Comparison of ENCODE assay signal across 21 cellular contexts in the genomic region with DNA sequence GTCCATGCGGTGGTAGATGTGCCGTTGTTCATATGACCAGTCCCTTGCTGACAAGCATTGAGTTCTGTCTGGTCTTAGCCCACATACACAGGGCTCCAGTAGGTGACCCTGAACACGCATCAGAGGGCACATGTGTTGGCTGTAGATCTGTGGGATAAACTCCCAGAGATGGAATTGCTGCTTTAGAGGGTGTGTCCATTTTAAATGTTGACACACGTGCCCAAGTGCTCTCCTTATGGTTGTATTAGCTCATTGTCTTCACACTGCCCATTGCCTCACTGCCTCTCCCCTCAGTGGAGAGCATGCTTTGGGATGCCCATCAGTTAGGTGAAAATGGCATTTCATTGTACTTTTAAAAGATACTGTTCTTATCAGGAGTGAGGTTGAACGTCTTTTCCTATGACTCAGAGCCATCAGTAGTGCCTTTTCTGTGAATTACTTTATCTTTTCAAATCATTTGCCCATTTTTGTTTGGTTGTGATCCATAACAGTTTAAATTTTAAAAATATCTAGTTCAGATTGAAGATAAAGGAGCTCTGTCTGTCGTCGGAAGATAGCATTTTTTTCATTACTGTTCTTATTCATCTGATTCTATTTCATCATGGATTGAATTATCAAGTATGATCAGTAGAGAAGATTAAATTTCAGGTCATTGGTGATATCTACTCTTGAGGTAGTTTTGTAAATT.
DNase-seq lines count a peak whose midpoint lies in the region; ATAC-seq lines count a peak whose summit lies in the region.
"Had no signal": no experiment of that assay in that cellular context is flagged by ENCODE, and none has a peak within 500 bp of the region (broad histone marks: within the 10 kb centered on the region; RNA-seq: fewer than 3 reads in every experiment).

No MANE protein-coding gene starts in this region.

- peaks cover 7% of the 10 kb centered on the region for H3K36me3 Mint-ChIP-seq in activated T-helper 2 cell treated with anti-CD3 and anti-CD28 coated beads, Interferon-gamma antibody, Interleukin-2, Interleukin-4, amounts not matched to agents 10 μg/mL and 5 μg/mL and 100 μg/mL, durations not matched to agents 14 hours and 24 hours and 36 hours (ENCODE audit: low read depth)
- H3K36me3 Mint-ChIP-seq: CD8-positive, alpha-beta memory T cell had no signal

- no CpG with 5 or more reads among the region's 7 CpGs for WGBS in mesendoderm (ENCODE audit: extremely low coverage, insufficient coverage, low lambda C conversion rate)

- peak; percentile 16 for DNase-seq in NCI-H2029 (lab: John Stamatoyannopoulos, UW)
- DNase-seq in NCI-H2029 treated with DMSO at 0.1 percent for 48 hours (lab: John Stamatoyannopoulos, UW): no peak
- peak; percentile 9 for DNase-seq in NCI-H69 (lab: John Stamatoyannopoulos, UW)
- no peak for DNase-seq in activated T-helper 2 cell treated with anti-CD3 and anti-CD28 coated beads, Interferon-gamma antibody, Interleukin-2, Interleukin-4, amounts not matched to agents 10 μg/mL and 5 μg/mL and 100 μg/mL, durations not matched to agents 14 hours and 24 hours and 36 hours (ENCODE audit: low spot score)
- DNase-seq in mesenteric fat pad (ENCODE audit: low spot score): peak; percentile 47
- DNase-seq in activated CD4-positive, CD25-positive, alpha-beta regulatory T cell treated with anti-CD3 and anti-CD28 coated beads, Interleukin-2, amount 50 U/mL, for 72 hours: no peak
- DNase-seq in mesendoderm: no peak
- DNase-seq: CD8-positive, alpha-beta memory T cell; GDM1; HCEC 1CT; MV-4-11; NCI-H1436; NCI-H2081 treated with DMSO at 0.1 percent for 48 hours; NCI-H524 treated with DMSO at 0.1 percent for 48 hours; NK-92 treated with Interleukin-12 subunit alpha and Interleukin-12 subunit beta, amount 100 ng/mL, for 24 hours; SHP77 had no signal

- H3K4me1 Mint-ChIP-seq in activated T-helper 2 cell treated with anti-CD3 and anti-CD28 coated beads, Interferon-gamma antibody, Interleukin-2, Interleukin-4, amounts not matched to agents 10 μg/mL and 5 μg/mL and 100 μg/mL, durations not matched to agents 14 hours and 24 hours and 36 hours (ENCODE audit: low read depth): peaks cover 70% of the 10 kb centered on the region
- H3K4me1 Mint-ChIP-seq: CD8-positive, alpha-beta memory T cell had no signal

- H2AK5ac ChIP-seq in mesendoderm (ENCODE audit: low read length): no peak overlapping the region

- intact Hi-C loops in activated T-helper 2 cell treated with anti-CD3 and anti-CD28 coated beads, Interferon-gamma antibody, Interleukin-2, Interleukin-4, amounts not matched to agents 10 μg/mL and 5 μg/mL and 100 μg/mL, durations not matched to agents 14 hours and 24 hours and 36 hours (cut with micrococcal nuclease): loop anchor here (1.0 to 5.0 kb wide), 4 partner anchors 24 to 167 kb away; partner anchors contain the start of genes CHDH, IL17RB and SELENOK

- no peak overlapping the region for H3K4ac ChIP-seq in mesendoderm (ENCODE audit: low read depth, low read length)

- H4K8ac ChIP-seq in mesendoderm (ENCODE audit: low read depth, low read length): no peak overlapping the region

- H2BK120ac ChIP-seq in mesendoderm (ENCODE audit: low read depth, low read length): no peak overlapping the region

- peak overlapping the region; percentile 35 for H3K4me3 Mint-ChIP-seq in activated T-helper 2 cell treated with anti-CD3 and anti-CD28 coated beads, Interferon-gamma antibody, Interleukin-2, Interleukin-4, amounts not matched to agents 10 μg/mL and 5 μg/mL and 100 μg/mL, durations not matched to agents 14 hours and 24 hours and 36 hours (ENCODE audit: low read depth)
- H3K4me3 Mint-ChIP-seq: CD8-positive, alpha-beta memory T cell had no signal

- no peaks in the 10 kb centered on the region for H3K9me3 Mint-ChIP-seq in activated T-helper 2 cell treated with anti-CD3 and anti-CD28 coated beads, Interferon-gamma antibody, Interleukin-2, Interleukin-4, amounts not matched to agents 10 μg/mL and 5 μg/mL and 100 μg/mL, durations not matched to agents 14 hours and 24 hours and 36 hours
- H3K9me3 Mint-ChIP-seq: CD8-positive, alpha-beta memory T cell had no signal

- H2BK15ac ChIP-seq in mesendoderm (replicated peaks; ENCODE audit: low read depth): no peak overlapping the region

- H3K23ac ChIP-seq in mesendoderm (ENCODE audit: low read length): no peak overlapping the region

- no peak overlapping the region for H3K18ac ChIP-seq in mesendoderm (ENCODE audit: low read length)

- H3K27me3 ChIP-seq in mesendoderm (ENCODE audit: insufficient read depth, low read length, poor library complexity): no peaks in the 10 kb centered on the region
- H3K27me3 ChIP-seq: BLaER1 treated with 17β-estradiol and CSF1 and Interleukin-3, amounts not matched to agents 10 nM and 100 nM had no signal

- ATAC-seq in HG03139 (IDR thresholded peaks at IDR 0.05; ENCODE audit: unreplicated experiment): no peak
- ATAC-seq: GM12878 had no signal

- no peaks in the 10 kb centered on the region for H3K79me2 ChIP-seq in mesendoderm (ENCODE audit: control insufficient read depth, insufficient read depth, low read length)

- no peak overlapping the region for H3K4me3 ChIP-seq in mesendoderm (ENCODE audit: low read length)
- H3K4me3 ChIP-seq: BLaER1 treated with 17β-estradiol and CSF1 and Interleukin-3, amounts not matched to agents 10 nM and 100 nM; GM12878; GM23248 had no signal

- H3K27ac ChIP-seq in mesendoderm (ENCODE audit: low read depth, low read length): no peak overlapping the region
- H3K27ac ChIP-seq: BLaER1 treated with 17β-estradiol and CSF1 and Interleukin-3, amounts not matched to agents 10 nM and 100 nM; GM23248; HL-60 had no signal

- no peaks in the 10 kb centered on the region for H3K4me1 ChIP-seq in mesendoderm (ENCODE audit: control insufficient read depth, low read depth, low read length)

- no peaks in the 10 kb centered on the region for H3K36me3 ChIP-seq in mesendoderm (ENCODE audit: control insufficient read depth, insufficient read depth, low read length)
- H3K36me3 ChIP-seq: BLaER1 treated with 17β-estradiol and CSF1 and Interleukin-3, amounts not matched to agents 10 nM and 100 nM had no signal

- no peak overlapping the region for H3K9ac ChIP-seq in mesendoderm (ENCODE audit: low read length)
- H3K9ac ChIP-seq: BLaER1 treated with 17β-estradiol and CSF1 and Interleukin-3, amounts not matched to agents 10 nM and 100 nM; GM23248 had no signal

- H2BK5ac ChIP-seq in mesendoderm (ENCODE audit: low read length): no peak overlapping the region

- peak overlapping the region; percentile 95 for H3K27ac Mint-ChIP-seq in activated T-helper 2 cell treated with anti-CD3 and anti-CD28 coated beads, Interferon-gamma antibody, Interleukin-2, Interleukin-4, amounts not matched to agents 10 μg/mL and 5 μg/mL and 100 μg/mL, durations not matched to agents 14 hours and 24 hours and 36 hours
- H3K27ac Mint-ChIP-seq: CD8-positive, alpha-beta memory T cell had no signal

- H3K56ac ChIP-seq in mesendoderm (ENCODE audit: low read length): no peak overlapping the region

- H3K4me2 ChIP-seq in mesendoderm (ENCODE audit: low read length): no peak overlapping the region
- H3K4me2 ChIP-seq: BLaER1 treated with 17β-estradiol and CSF1 and Interleukin-3, amounts not matched to agents 10 nM and 100 nM had no signal

- no peak overlapping the region for H4K5ac ChIP-seq in mesendoderm (ENCODE audit: low read length)

- H3K79me1 ChIP-seq in mesendoderm (ENCODE audit: low read length): no peaks in the 10 kb centered on the region

- H3K27me3 Mint-ChIP-seq in activated T-helper 2 cell treated with anti-CD3 and anti-CD28 coated beads, Interferon-gamma antibody, Interleukin-2, Interleukin-4, amounts not matched to agents 10 μg/mL and 5 μg/mL and 100 μg/mL, durations not matched to agents 14 hours and 24 hours and 36 hours (ENCODE audit: low read depth): peaks cover 8% of the 10 kb centered on the region

Comparison
In these comparisons a context has a peak if more than half of its experiments do, and no peak if none do; other contexts are left out.
1. DNase-seq: peak in NCI-H2029 (single experiment), NCI-H69 (single experiment) and mesenteric fat pad (single experiment); none in NCI-H2029 treated with DMSO at 0.1 percent for 48 hours (single experiment), activated T-helper 2 cell treated with anti-CD3 and anti-CD28 coated beads, Interferon-gamma antibody, Interleukin-2, Interleukin-4, amounts not matched to agents 10 μg/mL and 5 μg/mL and 100 μg/mL, durations not matched to agents 14 hours and 24 hours and 36 hours (single experiment), activated CD4-positive, CD25-positive, alpha-beta regulatory T cell treated with anti-CD3 and anti-CD28 coated beads, Interleukin-2, amount 50 U/mL, for 72 hours (single experiment) and mesendoderm (single experiment).